Comparison of ENCODE assay signal across 8 cellular contexts in the genomic region with DNA sequence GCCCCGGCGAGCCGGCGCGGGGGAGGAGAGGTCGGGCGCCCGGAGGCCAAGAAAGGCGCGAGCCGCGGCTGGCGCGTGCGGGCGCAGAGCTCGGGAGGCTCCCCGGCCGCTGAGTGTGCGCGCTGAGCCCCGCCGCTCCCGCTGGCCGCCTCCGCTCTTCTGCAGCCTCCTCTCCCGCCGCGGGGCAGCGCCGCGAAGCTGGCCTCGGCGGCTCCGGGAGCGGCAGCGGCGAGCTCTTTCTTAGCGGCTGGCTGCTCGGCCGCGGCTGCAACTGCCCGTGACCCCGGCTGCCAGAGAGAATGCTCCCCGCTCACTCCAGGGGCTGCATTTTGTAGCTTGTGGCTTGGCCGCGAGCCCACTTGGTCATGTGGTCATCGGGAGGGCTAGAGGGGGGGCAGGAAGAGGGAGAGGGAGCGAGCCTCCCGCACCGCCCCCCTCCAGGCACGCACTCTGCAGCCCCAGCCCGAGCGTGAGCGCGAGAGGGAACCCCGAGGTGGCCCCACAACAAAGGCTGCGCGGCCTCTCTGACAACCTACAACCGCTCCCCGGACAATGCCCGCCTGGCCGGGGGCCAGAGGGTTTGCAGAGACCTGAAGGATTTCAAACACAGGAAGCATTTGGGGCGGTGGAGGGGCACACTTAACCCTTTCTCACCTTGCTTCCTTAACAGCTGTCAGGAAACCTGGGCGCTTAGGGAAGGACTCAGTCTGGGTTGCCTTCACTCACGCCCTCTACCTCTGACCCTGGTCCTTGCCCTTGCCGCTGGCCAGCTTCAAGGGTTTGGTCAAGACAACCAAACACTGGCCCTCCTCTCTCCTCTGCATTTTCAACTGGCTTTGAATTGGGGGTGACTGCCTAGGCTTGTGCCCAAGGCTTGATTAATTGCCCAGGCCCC. TPM values are rescaled to one million over a fixed set of nuclear protein-coding genes. Genes with fewer than 3 reads are reported as not detected.
DNase-seq lines count a peak whose midpoint lies in the region; ATAC-seq and TF ChIP-seq lines count a peak whose summit lies in the region.

A gene with protein sequence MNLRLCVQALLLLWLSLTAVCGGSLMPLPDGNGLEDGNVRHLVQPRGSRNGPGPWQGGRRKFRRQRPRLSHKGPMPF (minus strand): TSS at position 305 of the 895 bp plus-strand sequence. CDS start 326 bp downstream, outside the sequence.

- no peak within 1 kb of the TSS for H3K27ac ChIP-seq in KMS-11
- peak within 1 kb of the TSS; percentile 42 for H3K27ac ChIP-seq in neural cell (ENCODE audit: low read length)

- H3K4me2 ChIP-seq in KMS-11 (peak within 1 kb of the TSS; percentile 57), neural cell (ENCODE audit: low read length) (peak within 1 kb of the TSS; percentile 10)

- TF ChIP-seq CTCF in KMS-11 (conservative IDR thresholded peaks at IDR 0.05; ENCODE audit: low read depth, low read length): no peak
- TF ChIP-seq CTCF in activated CD8-positive, alpha-beta T cell treated with anti-CD3 and anti-CD28 coated beads for 36 hours (IDR thresholded peaks at IDR 0.05): no peak
- no peak for TF ChIP-seq CTCF in fibroblast of pulmonary artery (IDR thresholded peaks at IDR 0.05; ENCODE audit: low read length, missing control alignments)
- no peak for TF ChIP-seq CTCF in neural cell (IDR thresholded peaks at IDR 0.05; ENCODE audit: poor library complexity, severe bottlenecking)

- intact Hi-C loops in activated CD8-positive, alpha-beta T cell treated with anti-CD3 and anti-CD28 coated beads for 36 hours (cut with micrococcal nuclease): loop anchor here (5.0 kb wide), 1 partner anchor 167 kb away; no protein-coding TSS in a partner anchor

- H3K36me3 ChIP-seq in KMS-11 (ENCODE audit: insufficient read depth) (no peaks in the 10 kb centered on the region), neural cell (ENCODE audit: insufficient read depth, low read length) (no peaks in the 10 kb centered on the region)

- no peaks in the 10 kb centered on the region for H3K9me2 ChIP-seq in neural cell (ENCODE audit: insufficient read depth, low read length)

- peak within 1 kb of the TSS; percentile 57 for H2AFZ ChIP-seq in KMS-11 (ENCODE audit: low read depth)
- H2AFZ ChIP-seq in neural cell (ENCODE audit: low read depth, low read length): no peak within 1 kb of the TSS

- no peak for TF ChIP-seq EP300 in neural cell (conservative IDR thresholded peaks at IDR 0.05; ENCODE audit: poor library complexity, severe bottlenecking)

- H3K27me3 Mint-ChIP-seq in activated CD8-positive, alpha-beta T cell treated with anti-CD3 and anti-CD28 coated beads for 36 hours: peaks cover 10% of the 10 kb centered on the region

- no peaks in the 10 kb centered on the region for H3K36me3 Mint-ChIP-seq in activated CD8-positive, alpha-beta T cell treated with anti-CD3 and anti-CD28 coated beads for 36 hours (ENCODE audit: low read depth)

- DNase-seq in Ammon's horn (ENCODE audit: low spot score): peak; percentile 47
- peak; percentile 16 for DNase-seq in activated CD8-positive, alpha-beta T cell treated with anti-CD3 and anti-CD28 coated beads for 36 hours
- peak; percentile 44 for DNase-seq in fibroblast of pulmonary artery (ENCODE audit: low read depth)
- no peak for DNase-seq in GOT3 (lab: John Stamatoyannopoulos, UW)

- no peaks in the 10 kb centered on the region for H3K9me3 Mint-ChIP-seq in activated CD8-positive, alpha-beta T cell treated with anti-CD3 and anti-CD28 coated beads for 36 hours

- CTCF ChIA-PET in activated CD8-positive, alpha-beta T cell treated with anti-CD3 and anti-CD28 coated beads for 36 hours (lab: Charles Lee): interaction anchor here (0.7 to 2.8 kb wide), 9 partner anchors 12 to 168 kb away, joined by 3 to 22 read pairs (median 3); no protein-coding TSS in a partner anchor

- no peak within 1 kb of the TSS for H3K27ac Mint-ChIP-seq in activated CD8-positive, alpha-beta T cell treated with anti-CD3 and anti-CD28 coated beads for 36 hours

- H4K20me1 ChIP-seq in KMS-11 (ENCODE audit: insufficient read depth) (no peaks in the 10 kb centered on the region), neural cell (ENCODE audit: insufficient read depth) (no peaks in the 10 kb centered on the region)

- no peak for TF ChIP-seq RAD21 in neural cell (conservative IDR thresholded peaks at IDR 0.05)

- H3K27me3 ChIP-seq in KMS-11 (ENCODE audit: insufficient read depth, low read depth) (0 out of 2 replicates have a peak, but pooled peaks cover 6% of the 10 kb centered on the region), neural cell (ENCODE audit: insufficient read depth, low read depth, low read length) (no peaks in the 10 kb centered on the region)

- ATAC-seq in GM18909 (IDR thresholded peaks at IDR 0.05; ENCODE audit: poor library complexity, unreplicated experiment) (peak; percentile 34), HG02840 (IDR thresholded peaks at IDR 0.05; ENCODE audit: low FRiP score, unreplicated experiment) (no peak)
- peak; percentile 45 for ATAC-seq in activated CD8-positive, alpha-beta T cell treated with anti-CD3 and anti-CD28 coated beads for 36 hours

- no peaks in the 10 kb centered on the region for H3F3A ChIP-seq in neural cell (ENCODE audit: insufficient read depth, low read length, poor library complexity, severe bottlenecking)

- H3K9ac ChIP-seq in KMS-11 (peak within 1 kb of the TSS; percentile 44; the same call in 1 of the 2 replicates), neural cell (ENCODE audit: low read length) (peak within 1 kb of the TSS; percentile 68)

- H3K4me1 ChIP-seq in KMS-11 (ENCODE audit: low read depth, poor library complexity, severe bottlenecking): no peaks in the 10 kb centered on the region

- no peaks in the 10 kb centered on the region for H3K9me3 ChIP-seq in neural cell (ENCODE audit: low read length)

- POLR2A ChIA-PET in activated CD8-positive, alpha-beta T cell treated with anti-CD3 and anti-CD28 coated beads for 36 hours (lab: Charles Lee): interaction anchor here (0.8 to 1.4 kb wide), 2 partner anchors 23 to 276 kb away, joined by 4 read pairs; no protein-coding TSS in a partner anchor

- no peaks in the 10 kb centered on the region for H3K79me2 ChIP-seq in KMS-11 (ENCODE audit: insufficient read depth, low read depth)
- no peaks in the 10 kb centered on the region for H3K79me2 ChIP-seq in neural cell (replicated peaks; ENCODE audit: insufficient read depth, low read length)

- peaks cover 3% of the 10 kb centered on the region for H3K4me1 Mint-ChIP-seq in activated CD8-positive, alpha-beta T cell treated with anti-CD3 and anti-CD28 coated beads for 36 hours (ENCODE audit: low read depth)

- peak within 1 kb of the TSS; percentile 66 for H3K4me3 Mint-ChIP-seq in activated CD8-positive, alpha-beta T cell treated with anti-CD3 and anti-CD28 coated beads for 36 hours

- H3K4me3 ChIP-seq in KMS-11 (IDR thresholded peaks at IDR 0.05; ENCODE audit: insufficient read depth, low read depth, low read length) (no peak within 1 kb of the TSS), fibroblast of pulmonary artery (replicated peaks; ENCODE audit: low read depth, low read length) (peak within 1 kb of the TSS; percentile 41), neural cell (ENCODE audit: low read length) (peak within 1 kb of the TSS; percentile 70)

TF ChIP-seq in neural cell, 6 proteins besides CTCF, POLR2A, EP300 and RAD21:
- TF ChIP-seq TAF1 (IDR thresholded peaks at IDR 0.05; ENCODE audit: low read depth): peak; percentile 36
- no peak for TF ChIP-seq POLR2AphosphoS5 (IDR thresholded peaks at IDR 0.05)
- TF ChIP-seq, protein P1, sequence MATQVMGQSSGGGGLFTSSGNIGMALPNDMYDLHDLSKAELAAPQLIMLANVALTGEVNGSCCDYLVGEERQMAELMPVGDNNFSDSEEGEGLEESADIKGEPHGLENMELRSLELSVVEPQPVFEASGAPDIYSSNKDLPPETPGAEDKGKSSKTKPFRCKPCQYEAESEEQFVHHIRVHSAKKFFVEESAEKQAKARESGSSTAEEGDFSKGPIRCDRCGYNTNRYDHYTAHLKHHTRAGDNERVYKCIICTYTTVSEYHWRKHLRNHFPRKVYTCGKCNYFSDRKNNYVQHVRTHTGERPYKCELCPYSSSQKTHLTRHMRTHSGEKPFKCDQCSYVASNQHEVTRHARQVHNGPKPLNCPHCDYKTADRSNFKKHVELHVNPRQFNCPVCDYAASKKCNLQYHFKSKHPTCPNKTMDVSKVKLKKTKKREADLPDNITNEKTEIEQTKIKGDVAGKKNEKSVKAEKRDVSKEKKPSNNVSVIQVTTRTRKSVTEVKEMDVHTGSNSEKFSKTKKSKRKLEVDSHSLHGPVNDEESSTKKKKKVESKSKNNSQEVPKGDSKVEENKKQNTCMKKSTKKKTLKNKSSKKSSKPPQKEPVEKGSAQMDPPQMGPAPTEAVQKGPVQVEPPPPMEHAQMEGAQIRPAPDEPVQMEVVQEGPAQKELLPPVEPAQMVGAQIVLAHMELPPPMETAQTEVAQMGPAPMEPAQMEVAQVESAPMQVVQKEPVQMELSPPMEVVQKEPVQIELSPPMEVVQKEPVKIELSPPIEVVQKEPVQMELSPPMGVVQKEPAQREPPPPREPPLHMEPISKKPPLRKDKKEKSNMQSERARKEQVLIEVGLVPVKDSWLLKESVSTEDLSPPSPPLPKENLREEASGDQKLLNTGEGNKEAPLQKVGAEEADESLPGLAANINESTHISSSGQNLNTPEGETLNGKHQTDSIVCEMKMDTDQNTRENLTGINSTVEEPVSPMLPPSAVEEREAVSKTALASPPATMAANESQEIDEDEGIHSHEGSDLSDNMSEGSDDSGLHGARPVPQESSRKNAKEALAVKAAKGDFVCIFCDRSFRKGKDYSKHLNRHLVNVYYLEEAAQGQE (IDR thresholded peaks at IDR 0.05; ENCODE audit: borderline replicate concordance): no peak
- peak; percentile 9 for TF ChIP-seq MXI1 (conservative IDR thresholded peaks at IDR 0.05; ENCODE audit: poor library complexity, severe bottlenecking)

RNA-seq across cellular contexts. Expression of the gene that starts here (rescaled TPM):
- total RNA-seq in activated CD8-positive, alpha-beta T cell treated with anti-CD3 and anti-CD28 coated beads for 36 hours: 1 to 10 TPM; 3.5 TPM
- 0.26 and 0.38 TPM in 2 replicates for polyA plus RNA-seq in neural cell
- 0.46 and 0.49 TPM in 2 replicates for polyA minus RNA-seq in neural cell
